Comparison of ENCODE assay signal across 19 cellular contexts in the genomic region with DNA sequence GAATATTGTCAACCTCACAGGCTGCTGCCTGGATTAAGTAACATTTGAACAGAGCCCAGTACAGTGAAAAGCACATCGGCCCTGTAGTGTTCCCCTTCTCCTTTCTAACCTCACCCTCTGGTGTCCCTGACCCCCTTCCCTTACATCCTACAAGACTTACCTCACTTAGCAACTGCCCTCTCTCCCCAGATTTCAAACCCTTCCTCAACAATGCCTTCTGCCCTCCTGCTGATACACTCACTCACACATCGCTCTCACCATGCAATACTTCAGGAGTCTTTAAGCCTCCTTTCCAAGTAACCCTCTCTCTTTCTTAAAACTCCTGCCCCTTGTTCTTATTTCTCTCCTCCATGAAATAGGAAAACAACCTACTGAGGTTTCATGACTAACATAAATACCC. TPM values are rescaled to one million over a fixed set of nuclear protein-coding genes. Genes with fewer than 3 reads are reported as not detected.
DNase-seq lines count a peak whose midpoint lies in the region; ATAC-seq, FAIRE-seq and TF ChIP-seq lines count a peak whose summit lies in the region.
"Had no signal": no experiment of that assay in that cellular context is flagged by ENCODE, and none has a peak within 500 bp of the region (broad histone marks: within the 10 kb centered on the region; RNA-seq: fewer than 3 reads in every experiment).

No MANE protein-coding gene starts in this region.

- H2AK5ac ChIP-seq in H9 (ENCODE audit: insufficient read length, low read length) = no peak overlapping the region

- DNase-seq in H9 (no peak), lower lobe of right lung (no peak), pancreas (no peak), right atrium auricular region (ENCODE audit: low spot score) (no peak)
- DNase-seq in activated naive CD8-positive, alpha-beta T cell treated with anti-CD3 and anti-CD28 coated beads for 36 hours = no peak
- DNase-seq: activated naive CD4-positive, alpha-beta T cell treated with Interleukin-2 at 50 U/mL for 16 hours; COR-L47; foreskin fibroblast; hippocampal formation; left cardiac atrium; NCI-H1092; NCI-H510A treated with DMSO at 0.1 percent for 48 hours; Right ventricle myocardium superior had no signal

- H4K20me1 ChIP-seq in BLaER1 = peaks cover 78% of the 10 kb centered on the region
- no peaks in the 10 kb centered on the region for H4K20me1 ChIP-seq in H9 (ENCODE audit: control insufficient read depth, insufficient read depth, insufficient read length)

- no peak overlapping the region for H3K4ac ChIP-seq in H9 (ENCODE audit: low read depth, low read length)

- no peak overlapping the region for H3T11ph ChIP-seq in H9 (ENCODE audit: low read length)

- H3K14ac ChIP-seq in H9 (ENCODE audit: insufficient read depth, low read length) = no peak overlapping the region

- H3K27ac ChIP-seq in BLaER1 = no peak overlapping the region
- H3K27ac ChIP-seq in H9 (ENCODE audit: insufficient read length, low read depth, low read length) = no peak overlapping the region
- H3K27ac ChIP-seq in lower lobe of right lung = no peak overlapping the region
- H3K27ac ChIP-seq in pancreas = no peak overlapping the region
- no peak overlapping the region for H3K27ac ChIP-seq in right atrium auricular region

- H3K36me3 ChIP-seq in BLaER1 (peaks cover 82% of the 10 kb centered on the region), lower lobe of right lung (peaks cover 49% of the 10 kb centered on the region), pancreas (peaks cover 0 to 25% (median 0%) of the 10 kb centered on the region in 3 donors), right atrium auricular region (peaks cover 23% of the 10 kb centered on the region)

- H2BK12ac ChIP-seq in H9 (ENCODE audit: insufficient read length, low read depth, low read length) = no peak overlapping the region

- no peak overlapping the region for H2BK5ac ChIP-seq in H9 (ENCODE audit: insufficient read length, low read length)

- H4K91ac ChIP-seq in H9 (ENCODE audit: insufficient read length, low read depth, low read length) = no peak overlapping the region

- H4K5ac ChIP-seq in H9 (ENCODE audit: insufficient read length, low read depth, low read length) = no peak overlapping the region

- H3K4me3 ChIP-seq in BLaER1 = no peak overlapping the region
- H3K4me3 ChIP-seq in lower lobe of right lung = no peak overlapping the region
- no peak overlapping the region for H3K4me3 ChIP-seq in pancreas
- no peak overlapping the region for H3K4me3 ChIP-seq in right atrium auricular region

- intact Hi-C loops in lower lobe of right lung (cut with DNase I) = no loop called here
- intact Hi-C loops in pancreas (cut with DNase I) = no loop called here

- H2AFZ ChIP-seq in H9 (ENCODE audit: low read length) = no peak overlapping the region

- no peaks in the 10 kb centered on the region for H3K79me2 ChIP-seq in H9 (ENCODE audit: insufficient read depth, low read length)

- H3K4me2 ChIP-seq in BLaER1 = no peak overlapping the region
- H3K4me2 ChIP-seq in H9 (ENCODE audit: insufficient read depth, insufficient read length, low read length) = no peak overlapping the region

- peaks cover 0 to 30% (median 24%) of the 10 kb centered on the region in 3 experiments; a peak in 5 of 7 replicates for H3K36me3 Mint-ChIP-seq in H9 (ENCODE audit: insufficient read depth in 1 of 3, low read depth in 3 of 3)
- H3K36me3 Mint-ChIP-seq in activated naive CD8-positive, alpha-beta T cell treated with anti-CD3 and anti-CD28 coated beads for 36 hours = peaks cover 18% of the 10 kb centered on the region

- H3K9me3 Mint-ChIP-seq in H9 = no peaks in the 10 kb centered on the region
- no peaks in the 10 kb centered on the region for H3K9me3 Mint-ChIP-seq in activated naive CD8-positive, alpha-beta T cell treated with anti-CD3 and anti-CD28 coated beads for 36 hours

- H3K18ac ChIP-seq in H9 (ENCODE audit: insufficient read length, low read depth, low read length) = no peak overlapping the region

- ATAC-seq in lower lobe of right lung = peak; percentile 28 to 32
- no peak for ATAC-seq in HG03108 (IDR thresholded peaks at IDR 0.05; ENCODE audit: unreplicated experiment)
- no peak for ATAC-seq in pancreas
- ATAC-seq in GM21529 (IDR thresholded peaks at IDR 0.05; ENCODE audit: unreplicated experiment) = no peak
- ATAC-seq: left cardiac atrium had no signal

- no peak overlapping the region for H3K23ac ChIP-seq in H9 (ENCODE audit: insufficient read length, low read depth, low read length)

- no peak for FAIRE-seq in pancreas (lab: Jason Lieb, UNC)
- FAIRE-seq: colon, endothelial cell of umbilical vein, urothelium cell line had no signal

- no peak overlapping the region for H4K8ac ChIP-seq in H9 (replicated peaks; ENCODE audit: insufficient read length, low read depth, low read length)

- H3K4me3 Mint-ChIP-seq in H9 = no peak overlapping the region
- H3K4me3 Mint-ChIP-seq in activated naive CD8-positive, alpha-beta T cell treated with anti-CD3 and anti-CD28 coated beads for 36 hours = no peak overlapping the region

- WGBS in H9 (ENCODE audit: extremely low coverage, insufficient read length, low lambda C conversion rate) = no CpG with 5 or more reads among the region's 2 CpGs
- WGBS in pancreas, 2 donors = 88 to 96% methylated on average over 2 of the region's 2 CpGs

- H3K4me1 Mint-ChIP-seq in H9 = peaks cover 12% of the 10 kb centered on the region in 2 experiments
- H3K4me1 Mint-ChIP-seq in activated naive CD8-positive, alpha-beta T cell treated with anti-CD3 and anti-CD28 coated beads for 36 hours = peaks cover 23% of the 10 kb centered on the region

- TF ChIP-seq CTCF in H9 (conservative IDR thresholded peaks at IDR 0.05) (no peak), lower lobe of right lung (IDR thresholded peaks at IDR 0.05) (no peak), pancreas (IDR thresholded peaks at IDR 0.05) (no peak), right atrium auricular region (IDR thresholded peaks at IDR 0.05) (no peak)

- no peak overlapping the region for H2BK120ac ChIP-seq in H9 (ENCODE audit: low read depth, low read length, poor library complexity, severe bottlenecking)

- no peaks in the 10 kb centered on the region for H3K27me3 Mint-ChIP-seq in H9 (ENCODE audit: low read depth)
- H3K27me3 Mint-ChIP-seq in activated naive CD8-positive, alpha-beta T cell treated with anti-CD3 and anti-CD28 coated beads for 36 hours = no peaks in the 10 kb centered on the region

- H3K4me1 ChIP-seq in BLaER1 (no peaks in the 10 kb centered on the region), H9 (ENCODE audit: insufficient read depth, low read length) (peaks cover 3% of the 10 kb centered on the region; the same call in 1 of the 2 replicates), lower lobe of right lung (peaks cover 26% of the 10 kb centered on the region), pancreas (no peaks in the 10 kb centered on the region), right atrium auricular region (no peaks in the 10 kb centered on the region)

- no peak overlapping the region for H2BK20ac ChIP-seq in H9 (ENCODE audit: low read depth, low read length, poor library complexity, severe bottlenecking)

- H3K27me3 ChIP-seq in BLaER1 (no peaks in the 10 kb centered on the region), H9 (ENCODE audit: insufficient read depth, low read length) (no peaks in the 10 kb centered on the region), lower lobe of right lung (ENCODE audit: low read depth) (no peaks in the 10 kb centered on the region), pancreas (no peaks in the 10 kb centered on the region), right atrium auricular region (no peaks in the 10 kb centered on the region)

- no peaks in the 10 kb centered on the region for H3K79me1 ChIP-seq in H9 (ENCODE audit: insufficient read depth, low read depth, low read length, poor library complexity, severe bottlenecking)

- H3K27ac Mint-ChIP-seq in H9 = peak overlapping the region; percentile 45 to 91 (median 67)
- peak overlapping the region; percentile 57 for H3K27ac Mint-ChIP-seq in activated naive CD8-positive, alpha-beta T cell treated with anti-CD3 and anti-CD28 coated beads for 36 hours

- no peak overlapping the region for H2BK15ac ChIP-seq in H9 (ENCODE audit: low read depth, low read length)

- H3K9me3 ChIP-seq in BLaER1 = no peaks in the 10 kb centered on the region
- no peaks in the 10 kb centered on the region for H3K9me3 ChIP-seq in H9 (ENCODE audit: control insufficient read depth, low read depth, low read length)
- no peaks in the 10 kb centered on the region for H3K9me3 ChIP-seq in lower lobe of right lung
- H3K9me3 ChIP-seq in pancreas = no peaks in the 10 kb centered on the region
- H3K9me3 ChIP-seq in right atrium auricular region = no peaks in the 10 kb centered on the region

- H3K23me2 ChIP-seq in H9 (ENCODE audit: insufficient read length, low read depth, low read length, poor library complexity, severe bottlenecking) = no peaks in the 10 kb centered on the region

- H3K9ac ChIP-seq in BLaER1 (peak overlapping the region; percentile 9; the same call in 1 of the 2 replicates), H9 (ENCODE audit: extremely low read depth, insufficient read length, low read length) (no peak overlapping the region)

- H3K56ac ChIP-seq in H9 (ENCODE audit: insufficient read length, low read depth, low read length) = no peak overlapping the region

RNA-seq across cellular contexts. Expression of gene ZZEF1, which starts 17.8 kb away (rescaled TPM):
- total RNA-seq in H9 (2021) = 17.4 and 22.1 TPM in 2 replicates
- total RNA-seq in activated naive CD8-positive, alpha-beta T cell treated with anti-CD3 and anti-CD28 coated beads for 36 hours = 10 to 100 TPM; 23.7 to 27.0 TPM
- 55.2 TPM for total RNA-seq in lower lobe of right lung
- 10 to 100 TPM; 22.7 to 31.6 (median 27.7) TPM for total RNA-seq in pancreas
- 10 to 100 TPM; 15.8 to 29.7 TPM for polyA plus RNA-seq in pancreas
- 10 to 100 TPM; 31.7 to 33.6 TPM for total RNA-seq in right atrium auricular region

RNA-seq across cellular contexts. Expression of gene CYB5D2, which starts 18.0 kb away (rescaled TPM):
- 7.8 and 8.4 TPM in 2 replicates for total RNA-seq in H9 (2021)
- 10 to 100 TPM; 11.0 to 11.6 TPM for total RNA-seq in activated naive CD8-positive, alpha-beta T cell treated with anti-CD3 and anti-CD28 coated beads for 36 hours
- total RNA-seq in lower lobe of right lung = 12.4 TPM
- 1 to 10 TPM; 6.7 to 9.1 (median 8.4) TPM for total RNA-seq in pancreas
- polyA plus RNA-seq in pancreas = 10 to 100 TPM; 11.7 to 18.4 TPM
- total RNA-seq in right atrium auricular region = 10 to 100 TPM; 15.4 to 23.9 TPM

Comparison
In these comparisons a context has a peak if more than half of its experiments do, and no peak if none do; other contexts are left out.
1. ATAC-seq: peak in lower lobe of right lung (2 of 2); none in HG03108 (single experiment), pancreas (0 of 4) and GM21529 (single experiment).